Comparison of ENCODE assay signal across 21 cellular contexts in the genomic region with DNA sequence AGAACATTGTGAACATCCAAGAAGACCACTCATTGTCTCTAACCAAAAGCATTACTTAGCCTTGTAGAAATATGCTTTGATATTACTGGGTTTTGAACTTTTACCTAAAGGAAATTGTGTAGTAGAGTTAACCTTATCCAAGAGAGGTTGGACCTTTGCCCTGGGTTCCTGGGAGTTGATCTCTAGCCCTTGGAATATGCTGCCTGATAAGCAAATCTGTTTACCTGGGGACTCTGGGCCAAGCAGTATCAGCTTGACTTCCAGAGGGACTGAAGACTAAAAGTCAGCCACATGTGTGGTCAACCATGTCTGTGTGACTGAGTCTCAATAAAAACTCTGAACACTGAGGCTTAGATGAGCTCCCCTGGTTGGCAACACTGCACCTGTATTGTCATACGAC. TPM values are rescaled to one million over a fixed set of nuclear protein-coding genes. Genes with fewer than 3 reads are reported as not detected.
DNase-seq lines count a peak whose midpoint lies in the region; ATAC-seq, FAIRE-seq and TF ChIP-seq lines count a peak whose summit lies in the region.
"Had no signal": no experiment of that assay in that cellular context is flagged by ENCODE, and none has a peak within 500 bp of the region (broad histone marks: within the 10 kb centered on the region; RNA-seq: fewer than 3 reads in every experiment).

No MANE protein-coding gene starts in this region.

- CTCF ChIA-PET in HepG2 (lab: Yijun Ruan, JAX; ENCODE audit: low intra/inter-chr PET ratio, low total read pairs): no interaction called here

- TF ChIP-seq CTCF in HepG2 (CRISPR knock-in tag; IDR thresholded peaks at IDR 0.05): no peak
- TF ChIP-seq CTCF in right lobe of liver (IDR thresholded peaks at IDR 0.05): no peak

- no peaks in the 10 kb centered on the region for H4K20me1 ChIP-seq in HepG2 (ENCODE audit: insufficient read depth, low read length)
- H4K20me1 ChIP-seq: BLaER1 treated with 17β-estradiol and CSF1 and Interleukin-3, amounts not matched to agents 10 nM and 100 nM had no signal

- POLR2A ChIA-PET in HepG2 (lab: Yijun Ruan, JAX): no interaction called here

- H3K27me3 ChIP-seq in HepG2 (ENCODE audit: control insufficient read depth in 1 of 2, insufficient read depth in 2 of 2, low read length in 2 of 2): no peaks in the 10 kb centered on the region
- H3K27me3 ChIP-seq in right lobe of liver: no peaks in the 10 kb centered on the region
- H3K27me3 ChIP-seq in small intestine (ENCODE audit: control insufficient read depth in 2 of 2, insufficient read depth in 2 of 2, low read length in 2 of 2): no peaks in the 10 kb centered on the region
- H3K27me3 ChIP-seq: BLaER1 treated with 17β-estradiol and CSF1 and Interleukin-3, amounts not matched to agents 10 nM and 100 nM had no signal

- no CpG with 5 or more reads among the region's 1 CpG for WGBS in HepG2 (ENCODE audit: low lambda C conversion rate)
- WGBS in right lobe of liver (ENCODE audit: insufficient coverage, low coverage, low lambda C conversion rate, missing lambda C conversion rate): 100% methylated on average over 1 of the region's 1 CpG
- WGBS in small intestine, 3 donors: 94 to 100% (median 99%) methylated on average over 1 of the region's 1 CpG

- intact Hi-C loops in left colon (cut with DNase I, micrococcal nuclease): no loop called here
- intact Hi-C loops in HepG2 (cut with micrococcal nuclease; ENCODE audit: unreplicated experiment): no loop called here
- intact Hi-C loops in right lobe of liver (cut with DNase I): no loop called here

- H3K4me1 ChIP-seq in HepG2 (ENCODE audit: insufficient read depth, low read length) (no peaks in the 10 kb centered on the region), right lobe of liver (no peaks in the 10 kb centered on the region), small intestine (ENCODE audit: control insufficient read depth in 2 of 2, insufficient read depth in 1 of 2, low read depth in 1 of 2, low read length in 1 of 2) (no peaks in the 10 kb centered on the region)
- H3K4me1 ChIP-seq: A549; BLaER1 treated with 17β-estradiol and CSF1 and Interleukin-3, amounts not matched to agents 10 nM and 100 nM; Caco-2 had no signal

- H3K4me2 ChIP-seq in HepG2 (ENCODE audit: low read depth, low read length): no peak overlapping the region
- H3K4me2 ChIP-seq: A549; BLaER1 treated with 17β-estradiol and CSF1 and Interleukin-3, amounts not matched to agents 10 nM and 100 nM had no signal

- DNase-seq in left colon (no peak), HepG2 (ENCODE audit: low spot score) (peak; percentile 2), right lobe of liver (peak in 1 of 3 donors; percentile 47), small intestine (peak; percentile 83), GM19239 (ENCODE audit: insufficient read length, low spot score) (no peak), HCEC 1CT (no peak), GM12891 (ENCODE audit: insufficient read length, low spot score) (no peak)
- DNase-seq: AML-193; Caco-2; Calu3; CD4-positive, alpha-beta T cell; CD8-positive, alpha-beta T cell; DMS79 treated with DMSO at 0.1 percent for 48 hours; GF-D8 had no signal

- H3K79me2 ChIP-seq in HepG2 (ENCODE audit: insufficient read depth, low read length): no peaks in the 10 kb centered on the region

- TF ChIP-seq EP300 in HepG2 (IDR thresholded peaks at IDR 0.05; ENCODE audit: low read depth in 2 of 2, low read length in 2 of 2): no peak
- no peak for TF ChIP-seq EP300 in HepG2 (CRISPR knock-in tag; IDR thresholded peaks at IDR 0.05; ENCODE audit: borderline replicate concordance)

- no peak for TF ChIP-seq RAD21 in HepG2 (CRISPR knock-in tag; IDR thresholded peaks at IDR 0.05)

- no peak for FAIRE-seq in HepG2 (lab: Jason Lieb, UNC)
- FAIRE-seq in small intestine (lab: Jason Lieb, UNC): no peak
- FAIRE-seq in GM19239 (lab: Jason Lieb, UNC): no peak
- FAIRE-seq in GM12891 (lab: Jason Lieb, UNC): no peak
- FAIRE-seq: A549, D721Med, G401.6, GM18507 had no signal

- no TSS peak for BruUV-seq in HepG2 (replicated peaks; lab: Mats Ljungman, UMichigan)

- peaks cover 8% of the 10 kb centered on the region; the same call in 1 of the 2 replicates for H3K9me3 ChIP-seq in HepG2 (ENCODE audit: low read length)
- H3K9me3 ChIP-seq in right lobe of liver: no peaks in the 10 kb centered on the region
- H3K9me3 ChIP-seq in small intestine (ENCODE audit: control insufficient read depth, low read depth): no peaks in the 10 kb centered on the region
- H3K9me3 ChIP-seq: A549 had no signal

- H3K27ac ChIP-seq in HepG2 (ENCODE audit: extremely low read length, insufficient read depth, low read length) (no peak overlapping the region), right lobe of liver (no peak overlapping the region), small intestine (ENCODE audit: low read depth in 1 of 2, low read length in 1 of 2) (no peak overlapping the region)
- H3K27ac ChIP-seq: 22Rv1; A549; BLaER1 treated with 17β-estradiol and CSF1 and Interleukin-3, amounts not matched to agents 10 nM and 100 nM; C4-2B had no signal

- H3K36me3 ChIP-seq in HepG2 (replicated peaks in 1 of 2; ENCODE audit: control insufficient read depth in 1 of 2, insufficient read depth in 2 of 2, low read length in 2 of 2) (peaks cover 3 to 5% of the 10 kb centered on the region in 2 experiments; a peak in 4 of 5 replicates), right lobe of liver (peaks cover 0 to 8% (median 1%) of the 10 kb centered on the region in 4 donors), small intestine (ENCODE audit: control insufficient read depth in 2 of 2, insufficient read depth in 2 of 2, low read length in 2 of 2) (peaks cover 2 to 4% of the 10 kb centered on the region in 2 donors)

- TF ChIP-seq POLR2A in HepG2 (IDR thresholded peaks at IDR 0.05; ENCODE audit: insufficient read depth in 1 of 2, low read depth in 2 of 2, low read length in 2 of 2) (no peak), right lobe of liver (IDR thresholded peaks at IDR 0.05) (no peak), GM12891 (IDR thresholded peaks at IDR 0.05; ENCODE audit: low read depth, low read length) (no peak)

- ATAC-seq in left colon (peak; percentile 28), HepG2 (no peak; the same call in 2 of the 3 replicates), right lobe of liver (peak; percentile 40 to 80 (median 52))
- ATAC-seq: A549; CD8-positive, alpha-beta T cell had no signal

- no peak overlapping the region for H2AFZ ChIP-seq in HepG2 (ENCODE audit: low read length)

- H3K4me3 ChIP-seq in HepG2 (replicated peaks in 1 of 3; ENCODE audit: insufficient read depth in 1 of 3, low read depth in 2 of 3, low read length in 3 of 3) (no peak overlapping the region), right lobe of liver (no peak overlapping the region), small intestine (ENCODE audit: low read depth in 1 of 2, low read length in 2 of 2) (no peak overlapping the region)
- H3K4me3 ChIP-seq: A549; BLaER1 treated with 17β-estradiol and CSF1 and Interleukin-3, amounts not matched to agents 10 nM and 100 nM had no signal

- H3K9ac ChIP-seq in HepG2 (ENCODE audit: insufficient read depth, low read depth, low read length): no peak overlapping the region
- H3K9ac ChIP-seq: BLaER1 treated with 17β-estradiol and CSF1 and Interleukin-3, amounts not matched to agents 10 nM and 100 nM had no signal

- in situ Hi-C loops in HepG2 (cut with HindIII; ENCODE audit: extremely low pct_ligation_motif_present, low pct_unique_long_range_greater_than_20kb): no loop called here

TF ChIP-seq in HepG2, 621 proteins besides CTCF, POLR2A, EP300 and RAD21 (continues in another document):
- no peak for TF ChIP-seq TEAD2 (CRISPR knock-in tag; IDR thresholded peaks at IDR 0.05)

TF ChIP-seq in GM12891, 5 proteins besides CTCF, POLR2A, EP300 and RAD21:
- TF ChIP-seq SPI1 (IDR thresholded peaks at IDR 0.05; ENCODE audit: low read depth, low read length) (no peak), PAX5 (IDR thresholded peaks at IDR 0.05; ENCODE audit: insufficient read depth, low read length, severe bottlenecking) (no peak), TAF1 (IDR thresholded peaks at IDR 0.05; ENCODE audit: low read depth, low read length) (no peak), POLR2AphosphoS5 (IDR thresholded peaks at IDR 0.05; ENCODE audit: low read depth, low read length) (no peak), POU2F2 (IDR thresholded peaks at IDR 0.05; ENCODE audit: low read depth, low read length) (no peak)

RNA-seq across cellular contexts. Expression of a gene that starts 44.1 kb away (rescaled TPM):
- total RNA-seq in left colon: 10 to 100 TPM in 1 of 2 donors, 1 to 10 TPM in 1; 9.4 to 10.6 TPM
- total RNA-seq in HepG2 (2016; rRNA removed; fragmentation: Illumina TruSeq; extraction: Trizol): 18.6 and 24.5 TPM in 2 replicates
- 6.6 and 7.8 TPM in 2 replicates for total RNA-seq in HepG2 (2016; cell fraction: cytosol; rRNA removed; fragmentation: Illumina TruSeq; extraction: Trizol; ENCODE audit: low read depth)
- 19.0 and 24.9 TPM in 2 replicates for total RNA-seq in HepG2 (2016; cell fraction: insoluble cytoplasmic fraction; rRNA removed; fragmentation: Illumina TruSeq; extraction: Trizol)
- 5.0 and 5.3 TPM in 2 replicates for total RNA-seq in HepG2 (2016; cell fraction: membrane; rRNA removed; fragmentation: Illumina TruSeq; extraction: Trizol)
- total RNA-seq in HepG2 (2016; cell fraction: nucleus; rRNA removed; fragmentation: Illumina TruSeq; extraction: Trizol): 42.2 and 43.1 TPM in 2 replicates
- 1.3 and 2.2 TPM in 2 replicates for polyA plus RNA-seq in HepG2 (2011; rRNA removed)
- 0.58 and 0.88 TPM in 2 replicates for polyA plus RNA-seq in HepG2 (2011; cell fraction: cytosol; rRNA removed)
- 1.2 and 1.4 TPM in 2 replicates for polyA plus RNA-seq in HepG2 (2011; cell fraction: nucleus; rRNA removed)
- polyA plus RNA-seq in HepG2 (2012): 3.5 and 5.6 TPM in 2 replicates
- 0.40 and 0.61 TPM in 2 replicates for polyA plus RNA-seq in HepG2 (2016; cell fraction: cytosol; fragmentation: Illumina TruSeq; extraction: Trizol; ENCODE audit: low read depth)
- polyA plus RNA-seq in HepG2 (2016; cell fraction: insoluble cytoplasmic fraction; fragmentation: Illumina TruSeq; extraction: Trizol; ENCODE audit: low read depth): 13.1 and 14.7 TPM in 2 replicates
- polyA plus RNA-seq in HepG2 (2016; cell fraction: membrane; fragmentation: Illumina TruSeq; extraction: Trizol; ENCODE audit: low read depth): 1.3 and 1.4 TPM in 2 replicates
- polyA plus RNA-seq in HepG2 (2016; cell fraction: nucleus; fragmentation: Illumina TruSeq; extraction: Trizol; ENCODE audit: insufficient read depth, low read depth): 6.3 and 7.3 TPM in 2 replicates
- polyA minus RNA-seq in HepG2 (2011; rRNA and poly(A)+ RNA removed; ENCODE audit: low replicate concordance): 2.4 and 2.8 TPM in 2 replicates
- 2.4 and 3.1 TPM in 2 replicates for polyA minus RNA-seq in HepG2 (2011; cell fraction: cytosol; rRNA and poly(A)+ RNA removed)
- 35.3 and 37.0 TPM in 2 replicates for polyA minus RNA-seq in HepG2 (2011; cell fraction: nucleus; rRNA and poly(A)+ RNA removed)
- 1 to 10 TPM; 4.5 to 6.1 (median 5.3) TPM for total RNA-seq in right lobe of liver
- 10 to 100 TPM in 2 of 3 donors, 1 to 10 TPM in 1; 5.2 to 27.0 (median 13.6) TPM for polyA plus RNA-seq in small intestine
- polyA plus RNA-seq in GM12891 (2012; ENCODE audit: low read depth, missing spikeins): 5.6 TPM

Comparison
In these comparisons a context has a peak if more than half of its experiments do, and no peak if none do; other contexts are left out.
1. DNase-seq: peak in HepG2 (single experiment) and small intestine (single experiment); none in left colon (0 of 2), GM19239 (single experiment), HCEC 1CT (single experiment) and GM12891 (single experiment).